12 cellular contexts compared by ENCODE assay signal in the genomic region with DNA sequence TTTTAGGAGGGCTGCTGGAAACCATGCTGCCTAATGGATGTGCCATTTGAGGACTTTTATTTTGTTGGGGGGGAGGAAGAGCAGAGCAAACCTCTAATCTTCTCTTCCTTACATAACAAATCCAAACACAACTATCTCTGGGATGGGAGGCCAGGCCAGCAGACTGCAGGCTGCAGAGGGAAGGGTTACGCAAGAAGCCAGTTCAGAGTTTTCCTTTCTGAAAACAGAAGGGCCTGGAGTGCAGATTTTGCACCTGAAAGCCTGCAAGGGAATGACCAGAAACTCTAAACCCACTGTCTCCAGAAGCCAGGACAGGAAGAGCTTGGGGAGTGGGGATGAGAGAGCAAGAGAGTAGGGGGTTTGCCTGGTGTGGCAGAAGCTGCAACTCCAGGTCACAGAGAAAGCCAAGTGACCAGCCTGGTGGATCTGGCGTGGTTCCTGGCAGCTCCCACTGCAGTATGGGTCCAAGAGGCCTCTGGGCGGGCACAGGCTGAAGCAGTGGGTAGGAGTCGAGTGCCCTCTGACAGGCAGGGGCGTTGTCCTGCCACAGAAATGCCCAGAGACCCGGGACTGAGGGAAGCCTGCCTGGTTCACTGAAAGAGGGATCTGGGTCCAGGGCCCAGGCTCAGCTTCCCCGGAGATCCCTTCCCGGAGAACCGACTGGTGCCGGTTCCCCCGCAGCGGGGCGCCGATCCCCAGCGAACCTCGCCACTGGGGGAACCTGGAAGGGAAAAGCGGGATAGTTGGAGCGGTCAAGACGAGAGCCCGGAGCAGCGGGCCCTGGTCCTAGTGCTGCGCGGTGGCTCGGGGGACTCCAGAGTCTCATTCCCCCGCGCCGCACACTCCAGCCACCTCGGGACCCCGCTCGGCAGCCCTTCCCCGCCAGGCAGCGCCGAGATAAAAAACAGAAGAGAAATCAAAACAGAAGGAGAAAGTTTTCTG. TPM values are rescaled to one million over a fixed set of nuclear protein-coding genes. Genes with fewer than 3 reads are reported as not detected.
DNase-seq lines count a peak whose midpoint lies in the region; ATAC-seq and TF ChIP-seq lines count a peak whose summit lies in the region.
"Had no signal": no experiment of that assay in that cellular context is flagged by ENCODE, and none has a peak within 500 bp of the region (broad histone marks: within the 10 kb centered on the region; RNA-seq: fewer than 3 reads in every experiment).

No MANE protein-coding gene starts in this region.

- DNase-seq in amniotic epithelial cell (ENCODE audit: low read depth) (peak; percentile 9), fibroblast of the aortic adventitia (ENCODE audit: low read depth) (peak; percentile 6), mesothelial cell of epicardium (ENCODE audit: low spot score in 2 of 2, unreplicated experiment in 2 of 2) (no peak), tibial artery (peak in 1 of 2 donors; percentile 75)
- DNase-seq in activated T-cell treated with anti-CD3 and anti-CD28 coated beads, Interleukin-2, amount 50 U/mL, for 24 hours = no peak
- DNase-seq: activated CD4-positive, alpha-beta T cell treated with anti-CD3 and anti-CD28 coated beads for 48 hours; EL; NCI-H1092 had no signal

- no peaks in the 10 kb centered on the region for H3K36me3 Mint-ChIP-seq in mesothelial cell of epicardium
- no peaks in the 10 kb centered on the region for H3K36me3 Mint-ChIP-seq in activated T-cell treated with anti-CD3 and anti-CD28 coated beads, Interleukin-2, amount 50 U/mL, for 24 hours (ENCODE audit: low read depth)

- TF ChIP-seq CTCF in fibroblast of the aortic adventitia (IDR thresholded peaks at IDR 0.05; ENCODE audit: insufficient read depth, low read length) (no peak), mesothelial cell of epicardium (IDR thresholded peaks at IDR 0.05; ENCODE audit: unreplicated experiment) (no peak), tibial artery (IDR thresholded peaks at IDR 0.05) (no peak)

- H3K4me3 ChIP-seq in fibroblast of the aortic adventitia (ENCODE audit: low read depth, low read length) (no peak overlapping the region), tibial artery (peak overlapping the region; percentile 49 to 50)

- ATAC-seq in HG02678 (IDR thresholded peaks at IDR 0.05; ENCODE audit: unreplicated experiment) (no peak), HG02623 (IDR thresholded peaks at IDR 0.05; ENCODE audit: unreplicated experiment) (no peak), GM19452 (IDR thresholded peaks at IDR 0.05; ENCODE audit: unreplicated experiment) (no peak)
- ATAC-seq: Panc1 had no signal

- peak overlapping the region; percentile 75 for H3K27ac Mint-ChIP-seq in mesothelial cell of epicardium
- H3K27ac Mint-ChIP-seq in activated T-cell treated with anti-CD3 and anti-CD28 coated beads, Interleukin-2, amount 50 U/mL, for 24 hours = no peak overlapping the region

- H3K9me3 Mint-ChIP-seq in mesothelial cell of epicardium = no peaks in the 10 kb centered on the region
- H3K9me3 Mint-ChIP-seq in activated T-cell treated with anti-CD3 and anti-CD28 coated beads, Interleukin-2, amount 50 U/mL, for 24 hours = no peaks in the 10 kb centered on the region

- H3K9me3 ChIP-seq in tibial artery = no peaks in the 10 kb centered on the region

- no peaks in the 10 kb centered on the region for H3K27me3 ChIP-seq in tibial artery

- no peaks in the 10 kb centered on the region for H3K36me3 ChIP-seq in tibial artery

- intact Hi-C loops in tibial artery (cut with DNase I; ENCODE audit: low total_unique reads) = loop anchor here (10.0 kb wide), 1 partner anchor 178 kb away; no protein-coding TSS in a partner anchor

- H3K27ac ChIP-seq in tibial artery = peak overlapping the region; percentile 41 to 61

- H3K4me1 ChIP-seq in tibial artery = peaks cover 0 to 42% (median 22%) of the 10 kb centered on the region in 4 donors

- H3K4me1 Mint-ChIP-seq in mesothelial cell of epicardium = peaks cover 35% of the 10 kb centered on the region
- peaks cover 9% of the 10 kb centered on the region for H3K4me1 Mint-ChIP-seq in activated T-cell treated with anti-CD3 and anti-CD28 coated beads, Interleukin-2, amount 50 U/mL, for 24 hours (ENCODE audit: low read depth)

- peaks cover 87% of the 10 kb centered on the region for H3K27me3 Mint-ChIP-seq in mesothelial cell of epicardium (ENCODE audit: low read depth)
- H3K27me3 Mint-ChIP-seq in activated T-cell treated with anti-CD3 and anti-CD28 coated beads, Interleukin-2, amount 50 U/mL, for 24 hours = peaks cover 86% of the 10 kb centered on the region

- H3K4me3 Mint-ChIP-seq in mesothelial cell of epicardium = peak overlapping the region; percentile 79
- no peak overlapping the region for H3K4me3 Mint-ChIP-seq in activated T-cell treated with anti-CD3 and anti-CD28 coated beads, Interleukin-2, amount 50 U/mL, for 24 hours

RNA-seq across cellular contexts. Expression of a gene that starts 6.7 kb away (rescaled TPM):
- total RNA-seq in fibroblast of the aortic adventitia (ENCODE audit: low replicate concordance) = 1.5 and 42.8 TPM in 2 replicates
- 10.8 to 11.5 TPM (median 11.1 TPM) in 3 replicates for total RNA-seq in mesothelial cell of epicardium

Comparison
In these comparisons a context has a peak if more than half of its experiments do, and no peak if none do; other contexts are left out.
1. DNase-seq: peak in amniotic epithelial cell (single experiment) and fibroblast of the aortic adventitia (single experiment); none in mesothelial cell of epicardium (0 of 2) and activated T-cell treated with anti-CD3 and anti-CD28 coated beads, Interleukin-2, amount 50 U/mL, for 24 hours (single experiment).